Comparison of ENCODE assay signal across 1 cellular context in genomic region chr11:69249086-69249640, GRCh38.
TF ChIP-seq lines count a peak whose summit lies in the region.

No MANE protein-coding gene starts in this region.

TF ChIP-seq in IMR-90, 13 proteins besides CTCF, POLR2A, EP300 and RAD21 (continued from another document):
- TF ChIP-seq RFX5 (IDR thresholded peaks at IDR 0.05; ENCODE audit: low read depth, low read length) (no peak), CEBPB (IDR thresholded peaks at IDR 0.05; ENCODE audit: low read depth, low read length) (no peak), MAZ (IDR thresholded peaks at IDR 0.05; ENCODE audit: borderline replicate concordance, low read depth, low read length) (no peak), SMC3 (IDR thresholded peaks at IDR 0.05; ENCODE audit: low read depth, low read length) (no peak), RCOR1 (IDR thresholded peaks at IDR 0.05; ENCODE audit: insufficient replicate concordance, low read length) (no peak), USF2 (IDR thresholded peaks at IDR 0.05; ENCODE audit: low read depth, low read length) (no peak), FOS (IDR thresholded peaks at IDR 0.05; ENCODE audit: low read depth, low read length) (no peak), NFE2L2 (IDR thresholded peaks at IDR 0.05; ENCODE audit: low read depth, low read length) (no peak), BHLHE40 (IDR thresholded peaks at IDR 0.05; ENCODE audit: low read depth, low read length) (no peak), CHD1 (IDR thresholded peaks at IDR 0.05; ENCODE audit: low read depth, low read length) (no peak), MXI1 (IDR thresholded peaks at IDR 0.05; ENCODE audit: borderline replicate concordance, low read depth, low read length) (no peak)
